In the genomic region with DNA sequence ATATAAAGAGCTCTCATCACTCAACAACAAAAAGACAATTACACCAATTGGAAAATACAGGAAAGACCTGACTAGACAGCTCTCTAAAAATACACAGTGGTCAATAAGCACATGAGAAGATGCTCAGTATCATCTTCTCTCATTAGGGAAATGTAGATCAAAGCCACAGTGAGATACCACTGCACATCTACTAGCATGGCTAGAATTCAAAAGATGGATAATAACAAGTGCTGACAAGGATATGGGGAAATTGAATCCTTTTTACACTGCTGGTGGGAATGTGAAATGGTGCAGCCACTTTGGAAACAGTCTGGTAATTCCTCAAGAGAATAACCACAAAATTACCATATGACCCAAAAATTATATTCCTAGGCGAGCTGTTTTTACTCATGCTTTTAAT, we compare ENCODE assay signal across 1 cellular context.
TF ChIP-seq lines count a peak whose summit lies in the region.

No MANE protein-coding gene starts in this region.

TF ChIP-seq in HepG2, 621 proteins besides CTCF, POLR2A, EP300 and RAD21:
- TF ChIP-seq ZNF7 (CRISPR knock-in tag; IDR thresholded peaks at IDR 0.05), result peak; percentile 77
- TF ChIP-seq ZNF784 (CRISPR knock-in tag; IDR thresholded peaks at IDR 0.05; ENCODE audit: borderline replicate concordance), result no peak
